8 cellular contexts compared by ENCODE assay signal in the genomic region with DNA sequence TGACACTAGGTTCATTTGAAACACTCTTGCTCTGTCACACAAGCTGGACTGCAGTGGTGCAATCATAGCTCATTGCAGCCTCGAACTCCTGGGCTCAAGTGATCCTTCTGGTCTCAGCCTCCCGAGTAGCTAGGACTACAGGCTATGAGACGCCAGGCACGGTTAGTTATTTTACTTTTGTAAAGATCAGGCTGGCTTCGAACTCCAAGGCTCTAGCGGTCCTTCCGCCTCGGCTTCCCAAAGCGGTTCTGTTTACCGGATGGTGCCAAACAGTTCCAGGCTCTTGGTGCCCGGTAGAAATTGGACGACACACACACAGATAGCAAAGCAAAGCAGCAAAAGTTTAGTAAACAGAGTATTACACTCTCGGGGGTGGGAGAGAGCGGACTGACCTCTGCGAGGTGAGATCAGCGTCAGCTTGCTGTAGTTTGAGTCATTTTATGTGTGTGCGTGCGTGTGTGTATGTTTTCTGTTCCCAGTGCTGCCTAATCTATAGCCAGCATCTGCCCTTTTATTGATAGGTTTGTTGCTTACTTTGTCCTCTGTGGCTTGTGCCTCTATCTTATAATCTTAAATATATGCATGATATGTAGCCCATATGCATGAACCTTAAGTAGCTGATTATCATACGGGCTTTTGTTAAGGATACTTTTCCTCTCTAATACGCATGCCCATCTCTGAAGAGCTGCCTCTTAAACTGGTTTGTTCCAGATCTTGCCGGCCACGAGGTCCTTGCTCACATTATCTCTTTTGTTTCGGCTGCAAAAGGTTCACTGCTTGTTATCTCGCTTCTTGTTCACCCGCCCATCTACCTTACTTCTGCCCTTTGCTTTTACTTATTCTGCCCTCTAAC.
A peak's percentile ranks its signal among the peaks of the same experiment; 100 is the strongest.
DNase-seq lines count a peak whose midpoint lies in the region; ATAC-seq and TF ChIP-seq lines count a peak whose summit lies in the region.

No MANE protein-coding gene starts in this region.

- H3K9ac ChIP-seq in PC-3 (ENCODE audit: low read length) (peak overlapping the region; percentile 98), neural progenitor cell (peak overlapping the region; percentile 94)

- H3K36me3 ChIP-seq in Caco-2 (ENCODE audit: control insufficient read depth, insufficient read depth, low read length) (no peaks in the 10 kb centered on the region; the same call in 1 of the 2 replicates), PC-3 (ENCODE audit: low read depth, low read length) (no peaks in the 10 kb centered on the region), neural progenitor cell (no peaks in the 10 kb centered on the region)

- POLR2A ChIA-PET in Caco-2 (lab: Charles Lee) (interaction anchor here (0.6 to 9.8 kb wide), 16 partner anchors 12 to 1680 kb away, joined by 3 to 334 read pairs (median 9); a partner anchor contains a TSS), PC-3 (lab: Charles Lee; ENCODE audit: unreplicated experiment) (interaction anchor here (0.5 to 4.5 kb wide), 10 partner anchors 12 to 690 kb away, joined by 3 to 101 read pairs (median 5); a partner anchor contains a TSS)

- H3K9me3 ChIP-seq in Caco-2 (no peaks in the 10 kb centered on the region), PC-3 (ENCODE audit: low read length) (no peaks in the 10 kb centered on the region), neural progenitor cell (ENCODE audit: low read depth) (no peaks in the 10 kb centered on the region)

- DNase-seq in Caco-2, result peak; percentile 70 to 81
- peak; percentile 94 to 96 for DNase-seq in Kasumi-1 (lab: John Stamatoyannopoulos, UW)
- peak; percentile 76 for DNase-seq in PC-3
- DNase-seq in activated T-helper 1 cell treated with anti-CD3 and anti-CD28 coated beads, Interleukin-2, amount 50 U/mL, for 16 hours (ENCODE audit: low read depth in 1 of 2, low spot score in 1 of 2), result peak; percentile 21 to 32
- DNase-seq in foreskin keratinocyte, result peak; percentile 78 to 89
- peak; percentile 83 for DNase-seq in neural progenitor cell (ENCODE audit: low spot score)

- no peaks in the 10 kb centered on the region for H3K9me2 ChIP-seq in PC-3 (replicated peaks; ENCODE audit: low read length)

- H3K4me3 Mint-ChIP-seq in Caco-2 (ENCODE audit: unreplicated experiment) (no peak overlapping the region), neural progenitor cell (no peak overlapping the region)

- intact Hi-C loops in Caco-2 (cut with micrococcal nuclease; ENCODE audit: unreplicated experiment) (loop anchor here (10.0 kb wide), 2 partner anchors 1562 to 1812 kb away; a partner anchor contains a TSS), PC-3 (cut with micrococcal nuclease) (loop anchor here (1.0 to 10.0 kb wide), 3 partner anchors 23 to 1712 kb away; a partner anchor contains a TSS)

- BruUV-seq in Caco-2 (replicated peaks; lab: Mats Ljungman, UMichigan) (no TSS peak), PC-3 (replicated peaks; lab: Mats Ljungman, UMichigan) (no TSS peak)

- CTCF ChIA-PET in Caco-2 (lab: Charles Lee) (interaction anchor here (1.6 to 2.7 kb wide), 2 partner anchors 28 to 57 kb away, joined by 4 to 11 read pairs; a partner anchor contains a TSS), PC-3 (lab: Charles Lee) (interaction anchor here (0.7 to 0.8 kb wide), 2 partner anchors 12 to 56 kb away, joined by 3 read pairs; a partner anchor contains a TSS)

- TF ChIP-seq CTCF in Caco-2 (IDR thresholded peaks at IDR 0.05; ENCODE audit: insufficient read depth in 1 of 2, low read depth in 1 of 2, low read length in 1 of 2, severe bottlenecking in 1 of 2, unreplicated experiment in 1 of 2) (no peak), PC-3 (conservative IDR thresholded peaks at IDR 0.05; ENCODE audit: low read depth, low read length) (no peak), foreskin keratinocyte (conservative IDR thresholded peaks at IDR 0.05) (no peak), neural progenitor cell (IDR thresholded peaks at IDR 0.05) (no peak)

- H2AFZ ChIP-seq in PC-3 (ENCODE audit: low read length) (peak overlapping the region; percentile 55), neural progenitor cell (replicated peaks) (no peak overlapping the region)

- peaks cover 19% of the 10 kb centered on the region for H3K36me3 Mint-ChIP-seq in Caco-2 (ENCODE audit: insufficient read depth, unreplicated experiment)
- H3K36me3 Mint-ChIP-seq in neural progenitor cell, result peaks cover 9% of the 10 kb centered on the region

- ATAC-seq in GM21390 (IDR thresholded peaks at IDR 0.05; ENCODE audit: unreplicated experiment) (peak; percentile 34), PC-3 (peak; percentile 35), foreskin keratinocyte (peak; percentile 63), HG02623 (IDR thresholded peaks at IDR 0.05; ENCODE audit: unreplicated experiment) (no peak)

- H3K27ac Mint-ChIP-seq in Caco-2 (ENCODE audit: unreplicated experiment), result no peak overlapping the region
- H3K27ac Mint-ChIP-seq in neural progenitor cell, result no peak overlapping the region

- no peaks in the 10 kb centered on the region for H4K20me1 ChIP-seq in PC-3 (ENCODE audit: low read length)
- no peaks in the 10 kb centered on the region for H4K20me1 ChIP-seq in neural progenitor cell (ENCODE audit: low read depth)

- peak overlapping the region; percentile 77 for H3K4me3 ChIP-seq in Caco-2 (ENCODE audit: low read depth, low read length)
- peak overlapping the region; percentile 85 for H3K4me3 ChIP-seq in PC-3 (ENCODE audit: low read length)
- peak overlapping the region; percentile 81 for H3K4me3 ChIP-seq in neural progenitor cell

- H3F3A ChIP-seq in PC-3 (ENCODE audit: low read length, unreplicated experiment), result peaks cover 4% of the 10 kb centered on the region
- H3F3A ChIP-seq in neural progenitor cell (ENCODE audit: low read depth), result peaks cover 51% of the 10 kb centered on the region

- peaks cover 14% of the 10 kb centered on the region; the same call in 1 of the 2 replicates for H3K4me1 ChIP-seq in Caco-2
- peaks cover 17% of the 10 kb centered on the region for H3K4me1 ChIP-seq in PC-3 (ENCODE audit: insufficient read depth, low read length)
- H3K4me1 ChIP-seq in foreskin keratinocyte, result peaks cover 9% of the 10 kb centered on the region
- peaks cover 28% of the 10 kb centered on the region for H3K4me1 ChIP-seq in neural progenitor cell

- H3K4me2 ChIP-seq in PC-3 (ENCODE audit: low read length), result peak overlapping the region; percentile 91
- peak overlapping the region; percentile 93 for H3K4me2 ChIP-seq in neural progenitor cell

- peaks cover 38% of the 10 kb centered on the region for H3K79me2 ChIP-seq in PC-3 (ENCODE audit: low read length)
- H3K79me2 ChIP-seq in neural progenitor cell (ENCODE audit: low read depth), result peaks cover 21% of the 10 kb centered on the region

- H3K27ac ChIP-seq in PC-3 (ENCODE audit: low read length), result peak overlapping the region; percentile 93
- H3K27ac ChIP-seq in foreskin keratinocyte, result peak overlapping the region; percentile 87
- H3K27ac ChIP-seq in neural progenitor cell, result peak overlapping the region; percentile 98

- H3K9me3 Mint-ChIP-seq in Caco-2 (ENCODE audit: unreplicated experiment) (no peaks in the 10 kb centered on the region), neural progenitor cell (no peaks in the 10 kb centered on the region)

- H3K27me3 ChIP-seq in Caco-2 (replicated peaks; ENCODE audit: control insufficient read depth, insufficient read depth, low read length), result no peaks in the 10 kb centered on the region
- H3K27me3 ChIP-seq in PC-3 (ENCODE audit: low read length), result no peaks in the 10 kb centered on the region
- no peaks in the 10 kb centered on the region for H3K27me3 ChIP-seq in foreskin keratinocyte
- H3K27me3 ChIP-seq in neural progenitor cell, result no peaks in the 10 kb centered on the region

- H3K27me3 Mint-ChIP-seq in Caco-2 (ENCODE audit: insufficient read depth, unreplicated experiment) (no peaks in the 10 kb centered on the region), neural progenitor cell (ENCODE audit: insufficient read depth, low read depth) (peaks cover 3% of the 10 kb centered on the region)

- H3K4me1 Mint-ChIP-seq in Caco-2 (ENCODE audit: low read depth, unreplicated experiment) (peaks cover 18% of the 10 kb centered on the region), neural progenitor cell (peaks cover 30% of the 10 kb centered on the region)

Comparison
In these comparisons a context has a peak if more than half of its experiments do, and no peak if none do; other contexts are left out.
1. DNase-seq: peak in every context shown above with its lines; median percentile 95 in Kasumi-1; 84 in foreskin keratinocyte; 83 in neural progenitor cell; 76 in PC-3; 76 in Caco-2; 26 in activated T-helper 1 cell treated with anti-CD3 and anti-CD28 coated beads, Interleukin-2, amount 50 U/mL, for 16 hours.